ENCODE assay signal across 1 cellular context in genomic region chr2:171160119-171160629, GRCh38.
TF ChIP-seq lines count a peak whose summit lies in the region.

No MANE protein-coding gene starts in this region.

TF ChIP-seq in A549, 52 proteins besides CTCF, POLR2A, EP300 and RAD21 (continued from another document):
- TF ChIP-seq FOXS1 (CRISPR knock-in tag; IDR thresholded peaks at IDR 0.05) (no peak), GATA3 (IDR thresholded peaks at IDR 0.05; ENCODE audit: borderline replicate concordance) (no peak; the same call in 1 of the 2 replicates), CEBPB (IDR thresholded peaks at IDR 0.05) (no peak), PHF8 (IDR thresholded peaks at IDR 0.05; ENCODE audit: borderline replicate concordance, low read depth) (peak; percentile 49)
